Comparison of ENCODE assay signal across 11 cellular contexts in the genomic region with DNA sequence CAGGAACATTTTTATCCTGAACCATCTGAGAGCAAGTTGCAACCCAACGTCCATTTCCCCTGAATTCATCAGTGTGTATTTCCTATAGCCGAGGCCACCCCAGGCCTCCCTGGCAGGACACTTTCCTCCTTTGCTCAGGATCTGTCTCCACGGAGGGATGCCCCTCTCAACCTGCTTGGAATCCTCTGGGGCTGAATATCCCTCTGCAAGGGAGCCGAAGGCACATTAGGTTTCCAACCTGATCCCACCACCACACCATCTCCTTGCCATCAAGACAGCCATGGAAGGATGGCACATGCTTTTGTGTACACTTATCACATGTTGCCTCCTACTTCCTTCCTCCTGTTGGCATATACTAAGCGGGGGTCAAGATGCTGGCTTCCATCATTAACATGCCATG.
"Had no signal": no experiment of that assay in that cellular context is flagged by ENCODE, and none has a peak within 500 bp of the region (broad histone marks: within the 10 kb centered on the region; RNA-seq: fewer than 3 reads in every experiment).

No MANE protein-coding gene starts in this region.

- DNase-seq: activated CD4-positive, alpha-beta T cell treated with anti-CD3 and anti-CD28 coated beads, Interleukin-2, amount 10 ng/mL, durations not matched to agents 7 days and 5 days; activated naive CD4-positive, alpha-beta T cell treated with Interleukin-2 at 50 U/mL for 16 hours; kidney; mesenchymal stem cell; stimulated activated CD4-positive, alpha-beta T cell treated with anti-CD3 and anti-CD28 coated beads, Interleukin-4, amount 100 ng/mL, for 1 hour; T-helper 2 cell had no signal

- H3K4me1 Mint-ChIP-seq: activated CD4-positive, alpha-beta T cell treated with anti-CD3 and anti-CD28 coated beads, Interleukin-2, amount 10 ng/mL, durations not matched to agents 7 days and 5 days; WTC11 had no signal

- H3K4me3 Mint-ChIP-seq: activated CD4-positive, alpha-beta T cell treated with anti-CD3 and anti-CD28 coated beads, Interleukin-2, amount 10 ng/mL, durations not matched to agents 7 days and 5 days; WTC11 had no signal

- H3K27ac Mint-ChIP-seq: activated CD4-positive, alpha-beta T cell treated with anti-CD3 and anti-CD28 coated beads, Interleukin-2, amount 10 ng/mL, durations not matched to agents 7 days and 5 days; WTC11 had no signal

- H3K36me3 ChIP-seq: ascending aorta, breast epithelium, thoracic aorta had no signal

- H3K27ac ChIP-seq: ascending aorta, breast epithelium, dorsolateral prefrontal cortex, thoracic aorta had no signal

- H3K4me1 ChIP-seq: breast epithelium had no signal

- H3K27me3 ChIP-seq: ascending aorta, breast epithelium, dorsolateral prefrontal cortex had no signal

- H3K9me3 ChIP-seq: ascending aorta, breast epithelium, thoracic aorta had no signal

- H3K4me3 ChIP-seq: ascending aorta, breast epithelium, dorsolateral prefrontal cortex, thoracic aorta had no signal

- ATAC-seq: WTC11 had no signal

- H3K27me3 Mint-ChIP-seq: activated CD4-positive, alpha-beta T cell treated with anti-CD3 and anti-CD28 coated beads, Interleukin-2, amount 10 ng/mL, durations not matched to agents 7 days and 5 days had no signal
